ENCODE assay signal across 6 cellular contexts in the genomic region with DNA sequence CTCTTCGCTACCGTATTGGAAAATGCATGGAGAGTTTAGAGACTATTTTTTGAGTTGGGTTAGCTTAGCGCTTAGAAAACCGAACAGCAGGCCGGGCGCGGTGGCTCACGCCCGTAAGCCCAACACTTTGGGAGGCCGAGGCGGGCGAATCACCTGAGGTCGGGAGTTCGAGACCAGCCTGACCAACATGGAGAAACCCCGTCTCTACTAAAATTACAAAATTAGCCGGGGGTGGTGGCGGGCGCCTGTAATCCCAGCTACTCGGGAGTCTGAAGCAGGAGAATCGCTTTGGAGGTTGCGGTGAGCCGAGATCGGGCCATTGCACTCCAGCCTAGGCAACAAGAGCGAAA. TPM values are rescaled to one million over a fixed set of nuclear protein-coding genes. Genes with fewer than 3 reads are reported as not detected.
DNase-seq lines count a peak whose midpoint lies in the region; ATAC-seq and TF ChIP-seq lines count a peak whose summit lies in the region.
"Not testable (repeated sequence)": the region's sequence is repeated elsewhere in the genome, so short reads cannot be mapped to it uniquely, and the experiment has no call there.

No MANE protein-coding gene starts in this region.

- ATAC-seq in naive B cell (ENCODE audit: low read depth in 2 of 2), result not testable (repeated sequence)

- not testable (repeated sequence) for H3K9me3 Mint-ChIP-seq in glutamatergic neuron (ENCODE audit: unreplicated experiment); naive B cell

- H3F3A ChIP-seq in DOHH2 (ENCODE audit: control insufficient read depth, insufficient read depth), result not testable (repeated sequence)

- not testable (repeated sequence) for H3K36me3 ChIP-seq in DOHH2 (ENCODE audit: control insufficient read depth, low read length); SJSA1
- H3K36me3 ChIP-seq in subcutaneous abdominal adipose tissue (ENCODE audit: control insufficient read depth in 5 of 5, insufficient read depth in 5 of 5, low read length in 5 of 5), result peaks cover 4 to 12% (median 11%) of the 10 kb centered on the region in 5 donors

- H3K9me2 ChIP-seq in DOHH2 (replicated peaks; ENCODE audit: control insufficient read depth, low read length), result not testable (repeated sequence)

- peak overlapping the region; percentile 26 to 86 (median 76) for H3K9ac ChIP-seq in subcutaneous abdominal adipose tissue (ENCODE audit: low read length in 5 of 5)

- TF ChIP-seq CTCF in DOHH2 (IDR thresholded peaks at IDR 0.05; ENCODE audit: low read depth, low read length, poor library complexity, severe bottlenecking); astrocyte of the spinal cord (IDR thresholded peaks at IDR 0.05; ENCODE audit: low read depth, low read length); glutamatergic neuron (IDR thresholded peaks at IDR 0.05; ENCODE audit: partially characterized antibody, unreplicated experiment): not testable (repeated sequence)

- peaks cover 11% of the 10 kb centered on the region for H3K27me3 Mint-ChIP-seq in glutamatergic neuron (ENCODE audit: unreplicated experiment)
- H3K27me3 Mint-ChIP-seq in naive B cell, result not testable (repeated sequence)

- H3K27ac Mint-ChIP-seq in glutamatergic neuron (ENCODE audit: unreplicated experiment) (peak overlapping the region; percentile 82), naive B cell (peak overlapping the region in 5 of 6 donors; percentile 5 to 98 (median 79))

- H3K4me1 ChIP-seq in DOHH2 (ENCODE audit: control insufficient read depth, low read length) (peaks cover 34% of the 10 kb centered on the region), subcutaneous abdominal adipose tissue (ENCODE audit: control insufficient read depth in 5 of 5, insufficient read depth in 5 of 5, low read length in 5 of 5) (peaks cover 2 to 23% (median 13%) of the 10 kb centered on the region in 5 donors)
- not testable (repeated sequence) for H3K4me1 ChIP-seq in SJSA1 (replicated peaks)

- H3K27me3 ChIP-seq in DOHH2 (ENCODE audit: control insufficient read depth, low read length); SJSA1 (replicated peaks); subcutaneous abdominal adipose tissue (ENCODE audit: control insufficient read depth in 5 of 5, insufficient read depth in 4 of 5, low read length in 5 of 5): not testable (repeated sequence)

- H3K4me3 Mint-ChIP-seq in glutamatergic neuron (ENCODE audit: unreplicated experiment), result peak overlapping the region; percentile 95
- peak overlapping the region; percentile 79 to 96 (median 93) for H3K4me3 Mint-ChIP-seq in naive B cell

- not testable (repeated sequence) for H3K9me3 ChIP-seq in DOHH2 (ENCODE audit: control insufficient read depth, insufficient read depth, low read length); SJSA1 (replicated peaks); subcutaneous abdominal adipose tissue (ENCODE audit: control insufficient read depth in 5 of 5, low read length in 5 of 5)

- H3K4me3 ChIP-seq in DOHH2 (ENCODE audit: low read length), result peak overlapping the region; percentile 91
- peak overlapping the region; percentile 61 for H3K4me3 ChIP-seq in SJSA1
- peak overlapping the region; percentile 82 for H3K4me3 ChIP-seq in astrocyte of the spinal cord (ENCODE audit: low read depth, low read length)
- peak overlapping the region; percentile 77 to 91 (median 80) for H3K4me3 ChIP-seq in subcutaneous abdominal adipose tissue (ENCODE audit: low read depth in 1 of 5, low read length in 5 of 5)

- not testable (repeated sequence) for H4K20me1 ChIP-seq in DOHH2 (ENCODE audit: control insufficient read depth, insufficient read depth, low read depth, low read length)

- not testable (repeated sequence) for DNase-seq in SJSA1 (ENCODE audit: low read depth in 1 of 2, low spot score in 2 of 2); astrocyte of the spinal cord (ENCODE audit: low read depth, low spot score); glutamatergic neuron; naive B cell

- H3K36me3 Mint-ChIP-seq in glutamatergic neuron (ENCODE audit: unreplicated experiment); naive B cell: not testable (repeated sequence)

- peaks cover 10% of the 10 kb centered on the region for H3K79me2 ChIP-seq in DOHH2 (ENCODE audit: control insufficient read depth, low read length)

- H3K4me1 Mint-ChIP-seq in glutamatergic neuron (ENCODE audit: low read depth, unreplicated experiment), result not testable (repeated sequence)
- H3K4me1 Mint-ChIP-seq in naive B cell, result peaks cover 18 to 29% (median 28%) of the 10 kb centered on the region in 3 donors

- peak overlapping the region; percentile 67 for H3K4me2 ChIP-seq in DOHH2 (ENCODE audit: low read length)

- H3K27ac ChIP-seq in DOHH2 (ENCODE audit: low read depth, low read length), result not testable (repeated sequence)
- H3K27ac ChIP-seq in SJSA1 (peak overlapping the region; percentile 31; the same call in 1 of the 2 replicates), subcutaneous abdominal adipose tissue (ENCODE audit: low read depth, low read length) (peak overlapping the region; percentile 65)

- in situ Hi-C loops in astrocyte of the spinal cord (cut with HindIII; ENCODE audit: low sequenced_read_pairs), result not testable (repeated sequence)

RNA-seq across cellular contexts. Expression of gene CLUAP1, which starts 0.6 kb away (rescaled TPM):
- total RNA-seq in SJSA1 (2014; rRNA removed; shearing (Covaris generic)), result 17.4 and 37.6 TPM in 2 replicates
- 15.4 TPM for total RNA-seq in glutamatergic neuron (ENCODE audit: unreplicated experiment)
- polyA plus RNA-seq in naive B cell (ENCODE audit: low read depth in 6 of 6), result 10 to 100 TPM in 5 of 6 donors, 1 to 10 TPM in 1; 7.4 to 12.5 (median 11.3) TPM

RNA-seq across cellular contexts. Expression of gene C16orf90, which starts 6.1 kb away (rescaled TPM):
- total RNA-seq in SJSA1 (2014; rRNA removed; shearing (Covaris generic)), result not detected in 2 replicates
- not detected for total RNA-seq in glutamatergic neuron (ENCODE audit: unreplicated experiment)
- not detected for polyA plus RNA-seq in naive B cell (ENCODE audit: low read depth in 6 of 6)

RNA-seq across cellular contexts. Expression of gene NAA60, which starts 57.9 kb away (rescaled TPM):
- 4.6 and 6.8 TPM in 2 replicates for total RNA-seq in SJSA1 (2014; rRNA removed; shearing (Covaris generic))
- 69.9 TPM for total RNA-seq in glutamatergic neuron (ENCODE audit: unreplicated experiment)
- 10 to 100 TPM; 17.0 to 48.8 (median 31.5) TPM for polyA plus RNA-seq in naive B cell (ENCODE audit: low read depth in 6 of 6)

RNA-seq across cellular contexts. Expression of gene ZNF597, which starts 58.1 kb away (rescaled TPM):
- total RNA-seq in SJSA1 (2014; rRNA removed; shearing (Covaris generic)), result 2.1 and 2.9 TPM in 2 replicates
- 1.9 TPM for total RNA-seq in glutamatergic neuron (ENCODE audit: unreplicated experiment)
- polyA plus RNA-seq in naive B cell (ENCODE audit: low read depth in 6 of 6), result 1 to 10 TPM in 5 of 6 donors, under 1 TPM in 1; 0.78 to 3.2 (median 2.3) TPM
